19 cellular contexts compared by ENCODE assay signal in genomic region chr12:23614280-23614679, GRCh38.
DNase-seq lines count a peak whose midpoint lies in the region; FAIRE-seq and TF ChIP-seq lines count a peak whose summit lies in the region.
"Had no signal": no experiment of that assay in that cellular context is flagged by ENCODE, and none has a peak within 500 bp of the region (broad histone marks: within the 10 kb centered on the region; RNA-seq: fewer than 3 reads in every experiment).

No MANE protein-coding gene starts in this region.

- H3K4me3 Mint-ChIP-seq in glutamatergic neuron (ENCODE audit: unreplicated experiment) = no peak overlapping the region
- H3K4me3 Mint-ChIP-seq: CD14-positive monocyte; CD4-positive, alpha-beta memory T cell; GM23338; IgD-negative memory B cell had no signal

- no peak for DNase-seq in glutamatergic neuron
- DNase-seq in NCI-H446 (lab: John Stamatoyannopoulos, UW) = no peak
- DNase-seq in NCI-H1417 (lab: John Stamatoyannopoulos, UW) = no peak
- DNase-seq in caudate nucleus (lab: John Stamatoyannopoulos, UW) = no peak
- DNase-seq: ACHN; AML-193; CD4-positive, alpha-beta memory T cell; DMS79 treated with DMSO at 0.1 percent for 48 hours; GF-D8; HCEC 1CT had no signal

- peaks cover 3% of the 10 kb centered on the region for H3K27me3 Mint-ChIP-seq in glutamatergic neuron (ENCODE audit: unreplicated experiment)
- H3K27me3 Mint-ChIP-seq: CD4-positive, alpha-beta memory T cell; IgD-negative memory B cell had no signal

- peaks cover 7% of the 10 kb centered on the region for H3K9me3 Mint-ChIP-seq in glutamatergic neuron (ENCODE audit: unreplicated experiment)

- peak; percentile 93 for FAIRE-seq in endometrium (lab: Jason Lieb, UNC)
- FAIRE-seq: A204.1, H54 had no signal

- H3K27ac ChIP-seq in rectal smooth muscle tissue (ENCODE audit: low read depth, low read length) = peak overlapping the region; percentile 55
- H3K27ac ChIP-seq in caudate nucleus (ENCODE audit: low read depth, low read length) = no peak overlapping the region
- H3K27ac ChIP-seq: BLaER1, HL-60 had no signal

- no peak for TF ChIP-seq CTCF in glutamatergic neuron (IDR thresholded peaks at IDR 0.05; ENCODE audit: partially characterized antibody, unreplicated experiment)

- no peaks in the 10 kb centered on the region for H3K27me3 ChIP-seq in rectal smooth muscle tissue (ENCODE audit: control insufficient read depth, insufficient read depth, low read length)
- H3K27me3 ChIP-seq: BLaER1 had no signal

- no peak overlapping the region for H3K9ac ChIP-seq in rectal smooth muscle tissue (ENCODE audit: low read length)
- H3K9ac ChIP-seq: BLaER1 had no signal

- peaks cover 32% of the 10 kb centered on the region for H3K4me1 Mint-ChIP-seq in glutamatergic neuron (ENCODE audit: low read depth, unreplicated experiment)
- H3K4me1 Mint-ChIP-seq: CD14-positive monocyte; CD4-positive, alpha-beta memory T cell; GM23338 had no signal

- no peak overlapping the region for H3K4me3 ChIP-seq in rectal smooth muscle tissue (ENCODE audit: low read length)
- H3K4me3 ChIP-seq: BLaER1, GM23338 had no signal

- no peaks in the 10 kb centered on the region for H3K36me3 ChIP-seq in rectal smooth muscle tissue (ENCODE audit: control insufficient read depth, insufficient read depth, low read length)
- H3K36me3 ChIP-seq: BLaER1 had no signal

- peak overlapping the region; percentile 11 for H3K27ac Mint-ChIP-seq in glutamatergic neuron (ENCODE audit: unreplicated experiment)
- H3K27ac Mint-ChIP-seq: CD14-positive monocyte; CD4-positive, alpha-beta memory T cell; GM23338; IgD-negative memory B cell had no signal

- no peaks in the 10 kb centered on the region for H3K36me3 Mint-ChIP-seq in glutamatergic neuron (ENCODE audit: unreplicated experiment)
- H3K36me3 Mint-ChIP-seq: CD14-positive monocyte, IgD-negative memory B cell had no signal

- H3K4me1 ChIP-seq in rectal smooth muscle tissue (ENCODE audit: control insufficient read depth, insufficient read depth, low read length) = peaks cover 5% of the 10 kb centered on the region
- H3K4me1 ChIP-seq: BLaER1 had no signal
